Comparison of ENCODE assay signal across 8 cellular contexts in the genomic region with DNA sequence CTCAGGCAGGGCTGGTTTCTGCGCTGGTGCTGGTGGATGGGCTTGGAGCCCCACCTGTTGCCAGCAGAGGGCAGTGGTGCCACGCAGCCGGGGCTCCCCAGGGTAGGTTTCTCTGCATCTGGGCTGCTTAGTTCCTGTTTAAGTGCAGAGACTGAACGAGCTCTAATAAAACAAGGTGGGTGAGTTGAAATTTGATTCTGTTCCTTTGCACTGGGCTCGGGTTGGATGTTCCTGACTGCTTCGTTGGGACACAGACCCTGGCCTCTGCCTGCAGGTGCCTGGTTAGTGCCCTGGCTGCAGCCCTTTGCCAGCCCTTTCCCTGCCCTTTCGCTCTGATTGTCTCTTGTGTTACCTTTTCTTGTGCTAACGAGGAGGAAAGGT. TPM values are rescaled to one million over a fixed set of nuclear protein-coding genes. Genes with fewer than 3 reads are reported as not detected.
DNase-seq lines count a peak whose midpoint lies in the region; ATAC-seq and TF ChIP-seq lines count a peak whose summit lies in the region.

No MANE protein-coding gene starts in this region.

- peak; percentile 96 for TF ChIP-seq CTCF in DOHH2 (IDR thresholded peaks at IDR 0.05; ENCODE audit: low read depth, low read length, poor library complexity, severe bottlenecking)
- TF ChIP-seq CTCF in endodermal cell (conservative IDR thresholded peaks at IDR 0.05): peak; percentile 96

- H3K36me3 ChIP-seq in DOHH2 (ENCODE audit: control insufficient read depth, low read length): peaks cover 30% of the 10 kb centered on the region
- peaks cover 33% of the 10 kb centered on the region for H3K36me3 ChIP-seq in endodermal cell (ENCODE audit: control insufficient read depth, insufficient read depth, low read length)

- H3K27me3 ChIP-seq in DOHH2 (ENCODE audit: control insufficient read depth, low read length) (no peaks in the 10 kb centered on the region), endodermal cell (ENCODE audit: control insufficient read depth, insufficient read depth, low read length, poor library complexity, severe bottlenecking) (no peaks in the 10 kb centered on the region)

- 63 to 71% methylated on average over 4 to 8 of the region's 8 CpGs for WGBS in endodermal cell (ENCODE audit: insufficient coverage in 1 of 2, insufficient read length in 1 of 2), 2 experiments

- H3K4me3 ChIP-seq in DOHH2 (ENCODE audit: low read length) (no peak overlapping the region), endodermal cell (ENCODE audit: low read length) (no peak overlapping the region)

- no peaks in the 10 kb centered on the region for H3K79me2 ChIP-seq in DOHH2 (ENCODE audit: control insufficient read depth, low read length)

- no peak overlapping the region for H3K27ac ChIP-seq in DOHH2 (ENCODE audit: low read depth, low read length)
- no peak overlapping the region for H3K27ac ChIP-seq in endodermal cell (ENCODE audit: low read depth, low read length)

- H3K4me1 ChIP-seq in DOHH2 (ENCODE audit: control insufficient read depth, low read length) (peaks cover 4% of the 10 kb centered on the region), endodermal cell (ENCODE audit: control insufficient read depth, insufficient read depth, low read length) (no peaks in the 10 kb centered on the region)

- peaks cover 2% of the 10 kb centered on the region; the same call in 1 of the 2 replicates for H3F3A ChIP-seq in DOHH2 (ENCODE audit: control insufficient read depth, insufficient read depth)

- no peaks in the 10 kb centered on the region for H3K4me1 Mint-ChIP-seq in endodermal cell

- H4K20me1 ChIP-seq in DOHH2 (ENCODE audit: control insufficient read depth, insufficient read depth, low read depth, low read length): no peaks in the 10 kb centered on the region

- H3K4me3 Mint-ChIP-seq in endodermal cell: no peak overlapping the region

- H3K27ac Mint-ChIP-seq in endodermal cell: no peak overlapping the region

- H3K9me3 Mint-ChIP-seq in endodermal cell: peaks cover 6% of the 10 kb centered on the region

- H3K36me3 Mint-ChIP-seq in endodermal cell (ENCODE audit: low read depth): peaks cover 32% of the 10 kb centered on the region

- H3K9ac ChIP-seq in endodermal cell (ENCODE audit: extremely low read depth, low read length, poor library complexity, severe bottlenecking): no peak overlapping the region

- no peak overlapping the region for H3K4me2 ChIP-seq in DOHH2 (ENCODE audit: low read length)

- no peaks in the 10 kb centered on the region for H3K27me3 Mint-ChIP-seq in endodermal cell (ENCODE audit: insufficient read depth)

- H3K9me2 ChIP-seq in DOHH2 (replicated peaks; ENCODE audit: control insufficient read depth, low read length): no peaks in the 10 kb centered on the region

- no peaks in the 10 kb centered on the region for H3K9me3 ChIP-seq in DOHH2 (ENCODE audit: control insufficient read depth, insufficient read depth, low read length)
- H3K9me3 ChIP-seq in endodermal cell (ENCODE audit: control insufficient read depth, low read length): no peaks in the 10 kb centered on the region

- peak; percentile 46 for ATAC-seq in HG03469 (IDR thresholded peaks at IDR 0.05; ENCODE audit: unreplicated experiment)
- ATAC-seq in HG03159 (IDR thresholded peaks at IDR 0.05; ENCODE audit: unreplicated experiment): no peak

- peak; percentile 74 for DNase-seq in NOMO-1 treated with DMSO at 0.1 percent for 48 hours (lab: John Stamatoyannopoulos, UW; ENCODE audit: unreplicated experiment)
- DNase-seq in activated CD8-positive, alpha-beta memory T cell treated with anti-CD3 and anti-CD28 coated beads for 4 hours (ENCODE audit: low read depth in 2 of 2): peak; percentile 66 to 70
- DNase-seq in endodermal cell: peak; percentile 96
- DNase-seq in mesenteric fat pad (ENCODE audit: low spot score): peak; percentile 93
- DNase-seq in stimulated activated CD8-positive, alpha-beta memory T cell treated with anti-CD3 and anti-CD28 coated beads, Interleukin-15, amount 100 ng/mL, for 48 hours (ENCODE audit: low read depth in 2 of 2): peak; percentile 60 to 64

RNA-seq across cellular contexts. Expression of a gene that starts 30.0 kb away (rescaled TPM):
- 100 to 1,000 TPM; 107 TPM for total RNA-seq in endodermal cell
- polyA plus RNA-seq in endodermal cell (2013, experiment 1 of 2): 107 TPM
- polyA plus RNA-seq in endodermal cell (2013, experiment 2 of 2): 106 TPM
- total RNA-seq in mesenteric fat pad: 128 TPM

RNA-seq across cellular contexts. Expression of a gene that starts 46.5 kb away (rescaled TPM):
- 10 to 100 TPM; 24.7 to 35.6 TPM for total RNA-seq in endodermal cell
- polyA plus RNA-seq in endodermal cell (2013, experiment 1 of 2): 17.1 TPM
- 17.1 TPM for polyA plus RNA-seq in endodermal cell (2013, experiment 2 of 2)
- total RNA-seq in mesenteric fat pad: 19.3 TPM

RNA-seq across cellular contexts. Expression of a gene that starts 57.9 kb away (rescaled TPM):
- not detected for total RNA-seq in endodermal cell
- not detected for polyA plus RNA-seq in endodermal cell (2013, experiment 1 of 2)
- not detected for polyA plus RNA-seq in endodermal cell (2013, experiment 2 of 2)
- 0.26 TPM for total RNA-seq in mesenteric fat pad
